20 cellular contexts compared by ENCODE assay signal in genomic region chr10:4546931-4547330, GRCh38.
DNase-seq lines count a peak whose midpoint lies in the region; ATAC-seq, FAIRE-seq and TF ChIP-seq lines count a peak whose summit lies in the region.
"Had no signal": no experiment of that assay in that cellular context is flagged by ENCODE, and none has a peak within 500 bp of the region (broad histone marks: within the 10 kb centered on the region; RNA-seq: fewer than 3 reads in every experiment).

No MANE protein-coding gene starts in this region.

- TF ChIP-seq POLR2A in GM18505 (IDR thresholded peaks at IDR 0.05; ENCODE audit: borderline replicate concordance, extremely low read depth, insufficient read depth, insufficient read length) = no peak

- no peak for FAIRE-seq in astrocyte (lab: Jason Lieb, UNC)
- peak; percentile 51 for FAIRE-seq in islet of Langerhans (lab: Jason Lieb, UNC)
- peak; percentile 87 for FAIRE-seq in small intestine (lab: Jason Lieb, UNC)

- H3K27ac ChIP-seq in astrocyte (ENCODE audit: low read depth, low read length) (peak overlapping the region; percentile 72), small intestine (ENCODE audit: low read depth in 1 of 2, low read length in 1 of 2) (no peak overlapping the region)
- H3K27ac ChIP-seq: A549, C4-2B, PC-9 had no signal

- H3K27me3 ChIP-seq in astrocyte (ENCODE audit: insufficient read depth, low read length) (no peaks in the 10 kb centered on the region), small intestine (ENCODE audit: control insufficient read depth in 2 of 2, insufficient read depth in 2 of 2, low read length in 2 of 2) (no peaks in the 10 kb centered on the region), BE2C (peaks cover 8% of the 10 kb centered on the region; the same call in 1 of the 2 replicates)

- H2AFZ ChIP-seq in astrocyte (ENCODE audit: low read depth, low read length) = no peak overlapping the region
- H2AFZ ChIP-seq: PC-9 had no signal

- peaks cover 7% of the 10 kb centered on the region for H3K4me1 ChIP-seq in astrocyte (ENCODE audit: insufficient read depth, low read length)
- no peaks in the 10 kb centered on the region for H3K4me1 ChIP-seq in small intestine (ENCODE audit: control insufficient read depth in 2 of 2, insufficient read depth in 1 of 2, low read depth in 1 of 2, low read length in 1 of 2)
- H3K4me1 ChIP-seq in BE2C = no peaks in the 10 kb centered on the region
- H3K4me1 ChIP-seq: A549 had no signal

- no peaks in the 10 kb centered on the region for H3K9me3 Mint-ChIP-seq in activated T-cell treated with anti-CD3 and anti-CD28 coated beads, Interleukin-2, amount 50 U/mL, for 72 hours
- peaks cover 3% of the 10 kb centered on the region for H3K9me3 Mint-ChIP-seq in astrocyte (ENCODE audit: unreplicated experiment)

- no peaks in the 10 kb centered on the region for H3K36me3 Mint-ChIP-seq in activated T-cell treated with anti-CD3 and anti-CD28 coated beads, Interleukin-2, amount 50 U/mL, for 72 hours (ENCODE audit: insufficient read depth in 2 of 2)
- H3K36me3 Mint-ChIP-seq in astrocyte (ENCODE audit: low read depth, unreplicated experiment) = no peaks in the 10 kb centered on the region

- H3K27me3 Mint-ChIP-seq in activated T-cell treated with anti-CD3 and anti-CD28 coated beads, Interleukin-2, amount 50 U/mL, for 72 hours (ENCODE audit: low read depth) = peaks cover 26% of the 10 kb centered on the region
- no peaks in the 10 kb centered on the region for H3K27me3 Mint-ChIP-seq in astrocyte (ENCODE audit: low read depth, unreplicated experiment)

- H3K79me2 ChIP-seq in astrocyte (ENCODE audit: insufficient read depth, low read length) = no peaks in the 10 kb centered on the region

- TF ChIP-seq CTCF in astrocyte (IDR thresholded peaks at IDR 0.05; ENCODE audit: insufficient read depth, low read depth, low read length) = no peak
- TF ChIP-seq CTCF in BE2C (IDR thresholded peaks at IDR 0.05; ENCODE audit: low read depth, low read length) = no peak

- H3K36me3 ChIP-seq in astrocyte (ENCODE audit: insufficient read depth, low read length) (no peaks in the 10 kb centered on the region), small intestine (ENCODE audit: control insufficient read depth in 2 of 2, insufficient read depth in 2 of 2, low read length in 2 of 2) (no peaks in the 10 kb centered on the region), BE2C (no peaks in the 10 kb centered on the region)

- no peak for DNase-seq in activated T-cell treated with anti-CD3 and anti-CD28 coated beads, Interleukin-2, amount 50 U/mL, for 72 hours
- DNase-seq in activated T-cell treated with anti-CD3 and anti-CD28 coated beads, Interleukin-2, amount 50 U/mL, for 1 hour = no peak
- DNase-seq in astrocyte (ENCODE audit: low read depth) (no peak), small intestine (no peak), BE2C (no peak), UCSD-AML1 (lab: John Stamatoyannopoulos, UW; ENCODE audit: unreplicated experiment) (no peak)
- DNase-seq: COR-L47, DMS153, H7, Kasumi-1, MM.1S, NCI-H1092 treated with DMSO at 0.1 percent for 48 hours, NCI-H2081 treated with DMSO at 0.1 percent for 48 hours, NCI-H510A treated with DMSO at 0.1 percent for 48 hours, NCI-H82, PC-9 had no signal

- H4K20me1 ChIP-seq in astrocyte (ENCODE audit: insufficient read depth, low read length) = no peaks in the 10 kb centered on the region

- H3K27ac Mint-ChIP-seq in activated T-cell treated with anti-CD3 and anti-CD28 coated beads, Interleukin-2, amount 50 U/mL, for 72 hours = peak overlapping the region; percentile 21
- peak overlapping the region; percentile 19 for H3K27ac Mint-ChIP-seq in astrocyte (ENCODE audit: unreplicated experiment)

- peak overlapping the region; percentile 71 for H3K4me2 ChIP-seq in astrocyte (ENCODE audit: low read length)
- H3K4me2 ChIP-seq: PC-9 had no signal

- H3K9me3 ChIP-seq in astrocyte (ENCODE audit: insufficient read depth, low read depth, low read length) = no peaks in the 10 kb centered on the region
- H3K9me3 ChIP-seq in small intestine (ENCODE audit: control insufficient read depth, low read depth) = no peaks in the 10 kb centered on the region
- no peaks in the 10 kb centered on the region for H3K9me3 ChIP-seq in BE2C
- H3K9me3 ChIP-seq: A549 had no signal

- peaks cover 10% of the 10 kb centered on the region for H3K4me1 Mint-ChIP-seq in activated T-cell treated with anti-CD3 and anti-CD28 coated beads, Interleukin-2, amount 50 U/mL, for 72 hours (ENCODE audit: low read depth)
- H3K4me1 Mint-ChIP-seq in astrocyte (ENCODE audit: low read depth, unreplicated experiment) = peaks cover 7% of the 10 kb centered on the region

- WGBS in small intestine, 3 donors = 65 to 85% (median 66%) methylated on average over 1 of the region's 1 CpG

- ATAC-seq in activated T-cell treated with anti-CD3 and anti-CD28 coated beads, Interleukin-2, amount 50 U/mL, for 72 hours (replicated peaks in 1 of 2) = no peak
- ATAC-seq in GM18505 (IDR thresholded peaks at IDR 0.05; ENCODE audit: unreplicated experiment) = no peak
- ATAC-seq: A549 had no signal

- no peak overlapping the region for H3K4me3 ChIP-seq in astrocyte (ENCODE audit: insufficient read depth, low read depth, low read length)
- H3K4me3 ChIP-seq in small intestine (ENCODE audit: low read depth in 1 of 2, low read length in 2 of 2) = no peak overlapping the region
- no peak overlapping the region for H3K4me3 ChIP-seq in BE2C (ENCODE audit: low read depth, low read length)
- H3K4me3 ChIP-seq: A549, PC-9 had no signal

- H3K9ac ChIP-seq in astrocyte (ENCODE audit: low read length) = no peak overlapping the region

- H3K4me3 Mint-ChIP-seq in activated T-cell treated with anti-CD3 and anti-CD28 coated beads, Interleukin-2, amount 50 U/mL, for 72 hours = peak overlapping the region in 1 of 2 donors; percentile 13
- H3K4me3 Mint-ChIP-seq in astrocyte (ENCODE audit: unreplicated experiment) = no peak overlapping the region
